Comparison of ENCODE assay signal across 1 cellular context in the genomic region with DNA sequence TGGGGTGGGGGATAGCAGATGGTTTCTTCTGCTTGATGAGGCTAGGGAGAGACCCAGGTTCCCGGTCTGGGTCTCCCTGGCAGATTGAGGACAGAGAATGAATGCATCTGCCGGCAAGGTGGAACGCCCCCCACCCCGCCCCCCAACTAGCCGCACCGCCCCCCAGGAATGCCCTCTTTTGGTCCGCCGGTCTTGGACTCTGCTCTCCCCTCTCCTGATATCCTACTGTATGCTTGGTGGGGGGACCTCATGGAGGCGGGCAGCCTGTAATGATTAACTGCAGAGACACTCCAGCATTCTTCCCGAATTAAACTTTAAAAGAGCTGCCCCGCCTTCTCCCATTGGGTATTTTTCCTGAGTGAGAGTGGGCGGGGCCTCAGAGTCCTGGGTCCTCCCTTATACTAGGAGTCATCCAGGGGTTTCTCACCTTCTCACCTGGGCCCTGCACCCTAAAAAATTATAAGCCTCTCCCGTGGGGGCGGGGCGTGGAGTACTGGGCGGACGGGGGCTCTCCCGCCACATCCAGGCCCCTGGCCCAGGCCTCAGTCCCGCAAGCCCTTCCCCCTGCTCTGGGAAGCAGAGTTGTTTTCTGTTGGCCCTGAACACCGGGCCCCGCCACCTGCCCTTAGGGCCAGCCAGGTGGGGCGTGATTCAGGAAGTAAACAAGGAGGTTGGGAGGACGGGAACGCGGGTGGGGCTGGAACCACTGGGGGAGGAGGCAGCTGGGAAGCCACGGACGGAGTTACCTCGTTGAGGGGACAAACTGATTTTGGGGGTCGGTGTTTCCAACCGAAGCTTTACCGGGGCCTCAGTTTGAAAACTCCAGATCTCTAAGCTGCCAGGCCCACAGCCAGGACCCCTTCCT.
TF ChIP-seq lines count a peak whose summit lies in the region.

No MANE protein-coding gene starts in this region.

TF ChIP-seq in HepG2, 621 proteins besides CTCF, POLR2A, EP300 and RAD21 (continued from another document and continues in another):
- TF ChIP-seq FLYWCH1 (CRISPR knock-in tag; IDR thresholded peaks at IDR 0.05), result no peak
- no peak for TF ChIP-seq FOSL1 (CRISPR knock-in tag; IDR thresholded peaks at IDR 0.05; ENCODE audit: borderline replicate concordance)
- TF ChIP-seq NAIF1 (CRISPR knock-in tag; IDR thresholded peaks at IDR 0.05; ENCODE audit: borderline replicate concordance), result peak; percentile 78; the same call in 1 of the 2 replicates
- TF ChIP-seq ZBTB8A (CRISPR knock-in tag; IDR thresholded peaks at IDR 0.05; ENCODE audit: borderline replicate concordance, low read depth), result no peak
- TF ChIP-seq, protein P1, sequence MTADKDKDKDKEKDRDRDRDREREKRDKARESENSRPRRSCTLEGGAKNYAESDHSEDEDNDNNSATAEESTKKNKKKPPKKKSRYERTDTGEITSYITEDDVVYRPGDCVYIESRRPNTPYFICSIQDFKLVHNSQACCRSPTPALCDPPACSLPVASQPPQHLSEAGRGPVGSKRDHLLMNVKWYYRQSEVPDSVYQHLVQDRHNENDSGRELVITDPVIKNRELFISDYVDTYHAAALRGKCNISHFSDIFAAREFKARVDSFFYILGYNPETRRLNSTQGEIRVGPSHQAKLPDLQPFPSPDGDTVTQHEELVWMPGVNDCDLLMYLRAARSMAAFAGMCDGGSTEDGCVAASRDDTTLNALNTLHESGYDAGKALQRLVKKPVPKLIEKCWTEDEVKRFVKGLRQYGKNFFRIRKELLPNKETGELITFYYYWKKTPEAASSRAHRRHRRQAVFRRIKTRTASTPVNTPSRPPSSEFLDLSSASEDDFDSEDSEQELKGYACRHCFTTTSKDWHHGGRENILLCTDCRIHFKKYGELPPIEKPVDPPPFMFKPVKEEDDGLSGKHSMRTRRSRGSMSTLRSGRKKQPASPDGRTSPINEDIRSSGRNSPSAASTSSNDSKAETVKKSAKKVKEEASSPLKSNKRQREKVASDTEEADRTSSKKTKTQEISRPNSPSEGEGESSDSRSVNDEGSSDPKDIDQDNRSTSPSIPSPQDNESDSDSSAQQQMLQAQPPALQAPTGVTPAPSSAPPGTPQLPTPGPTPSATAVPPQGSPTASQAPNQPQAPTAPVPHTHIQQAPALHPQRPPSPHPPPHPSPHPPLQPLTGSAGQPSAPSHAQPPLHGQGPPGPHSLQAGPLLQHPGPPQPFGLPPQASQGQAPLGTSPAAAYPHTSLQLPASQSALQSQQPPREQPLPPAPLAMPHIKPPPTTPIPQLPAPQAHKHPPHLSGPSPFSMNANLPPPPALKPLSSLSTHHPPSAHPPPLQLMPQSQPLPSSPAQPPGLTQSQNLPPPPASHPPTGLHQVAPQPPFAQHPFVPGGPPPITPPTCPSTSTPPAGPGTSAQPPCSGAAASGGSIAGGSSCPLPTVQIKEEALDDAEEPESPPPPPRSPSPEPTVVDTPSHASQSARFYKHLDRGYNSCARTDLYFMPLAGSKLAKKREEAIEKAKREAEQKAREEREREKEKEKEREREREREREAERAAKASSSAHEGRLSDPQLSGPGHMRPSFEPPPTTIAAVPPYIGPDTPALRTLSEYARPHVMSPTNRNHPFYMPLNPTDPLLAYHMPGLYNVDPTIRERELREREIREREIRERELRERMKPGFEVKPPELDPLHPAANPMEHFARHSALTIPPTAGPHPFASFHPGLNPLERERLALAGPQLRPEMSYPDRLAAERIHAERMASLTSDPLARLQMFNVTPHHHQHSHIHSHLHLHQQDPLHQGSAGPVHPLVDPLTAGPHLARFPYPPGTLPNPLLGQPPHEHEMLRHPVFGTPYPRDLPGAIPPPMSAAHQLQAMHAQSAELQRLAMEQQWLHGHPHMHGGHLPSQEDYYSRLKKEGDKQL (CRISPR knock-in tag; IDR thresholded peaks at IDR 0.05; ENCODE audit: low read depth), result peak; percentile 13; the same call in 1 of the 2 replicates
- TF ChIP-seq GABPB1 (CRISPR knock-in tag; IDR thresholded peaks at IDR 0.05), result peak; percentile 82
- 0 out of 2 replicates have a peak, but pooled peaks have one; percentile 87 for TF ChIP-seq SSRP1 (CRISPR knock-in tag; IDR thresholded peaks at IDR 0.05)
- TF ChIP-seq ZSCAN29 (CRISPR knock-in tag; conservative IDR thresholded peaks at IDR 0.05), result no peak
- TF ChIP-seq, protein P2, sequence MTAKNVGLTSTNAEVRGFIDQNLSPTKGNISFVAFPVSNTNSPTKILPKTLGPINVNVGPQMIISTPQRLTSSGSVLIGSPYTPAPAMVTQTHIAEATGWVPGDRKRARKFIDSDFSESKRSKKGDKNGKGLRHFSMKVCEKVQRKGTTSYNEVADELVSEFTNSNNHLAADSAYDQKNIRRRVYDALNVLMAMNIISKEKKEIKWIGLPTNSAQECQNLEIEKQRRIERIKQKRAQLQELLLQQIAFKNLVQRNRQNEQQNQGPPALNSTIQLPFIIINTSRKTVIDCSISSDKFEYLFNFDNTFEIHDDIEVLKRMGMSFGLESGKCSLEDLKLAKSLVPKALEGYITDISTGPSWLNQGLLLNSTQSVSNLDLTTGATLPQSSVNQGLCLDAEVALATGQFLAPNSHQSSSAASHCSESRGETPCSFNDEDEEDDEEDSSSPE (CRISPR knock-in tag; IDR thresholded peaks at IDR 0.05), result peak; percentile 78
- TF ChIP-seq, protein P3, sequence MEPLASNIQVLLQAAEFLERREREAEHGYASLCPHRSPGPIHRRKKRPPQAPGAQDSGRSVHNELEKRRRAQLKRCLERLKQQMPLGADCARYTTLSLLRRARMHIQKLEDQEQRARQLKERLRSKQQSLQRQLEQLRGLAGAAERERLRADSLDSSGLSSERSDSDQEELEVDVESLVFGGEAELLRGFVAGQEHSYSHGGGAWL (CRISPR knock-in tag; IDR thresholded peaks at IDR 0.05), result peak; percentile 78; the same call in 1 of the 2 replicates
- TF ChIP-seq, protein P4, sequence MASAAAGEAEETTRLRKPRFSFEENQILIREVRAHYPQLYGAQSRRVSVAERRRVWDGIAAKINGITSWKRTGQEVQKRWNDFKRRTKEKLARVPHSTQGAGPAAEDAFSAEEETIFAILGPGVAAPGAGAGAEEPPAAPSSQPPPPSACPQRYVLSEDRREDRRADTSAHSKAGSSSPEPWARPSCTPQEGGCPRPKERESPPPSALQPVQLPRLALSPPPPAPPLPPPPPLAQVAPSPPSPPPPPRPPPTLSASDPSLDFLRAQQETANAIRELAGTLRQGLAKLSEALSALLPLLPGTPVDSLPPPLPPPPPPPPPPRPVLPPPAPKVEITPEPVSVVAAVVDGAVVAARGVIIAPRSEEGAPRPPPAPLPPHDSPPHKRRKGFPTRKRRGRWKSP (CRISPR knock-in tag; IDR thresholded peaks at IDR 0.05), result peak; percentile 19; the same call in 1 of the 2 replicates
- peak; percentile 59; the same call in 1 of the 2 replicates for TF ChIP-seq RFXAP (CRISPR knock-in tag; IDR thresholded peaks at IDR 0.05; ENCODE audit: borderline replicate concordance)
- TF ChIP-seq SIX4 (CRISPR knock-in tag; IDR thresholded peaks at IDR 0.05), result peak; percentile 57
- TF ChIP-seq HHEX (CRISPR knock-in tag; IDR thresholded peaks at IDR 0.05), result 0 out of 2 replicates have a peak, but pooled peaks have one; percentile 20
- no peak for TF ChIP-seq ZNF224 (CRISPR knock-in tag; IDR thresholded peaks at IDR 0.05)
- TF ChIP-seq, protein P5, sequence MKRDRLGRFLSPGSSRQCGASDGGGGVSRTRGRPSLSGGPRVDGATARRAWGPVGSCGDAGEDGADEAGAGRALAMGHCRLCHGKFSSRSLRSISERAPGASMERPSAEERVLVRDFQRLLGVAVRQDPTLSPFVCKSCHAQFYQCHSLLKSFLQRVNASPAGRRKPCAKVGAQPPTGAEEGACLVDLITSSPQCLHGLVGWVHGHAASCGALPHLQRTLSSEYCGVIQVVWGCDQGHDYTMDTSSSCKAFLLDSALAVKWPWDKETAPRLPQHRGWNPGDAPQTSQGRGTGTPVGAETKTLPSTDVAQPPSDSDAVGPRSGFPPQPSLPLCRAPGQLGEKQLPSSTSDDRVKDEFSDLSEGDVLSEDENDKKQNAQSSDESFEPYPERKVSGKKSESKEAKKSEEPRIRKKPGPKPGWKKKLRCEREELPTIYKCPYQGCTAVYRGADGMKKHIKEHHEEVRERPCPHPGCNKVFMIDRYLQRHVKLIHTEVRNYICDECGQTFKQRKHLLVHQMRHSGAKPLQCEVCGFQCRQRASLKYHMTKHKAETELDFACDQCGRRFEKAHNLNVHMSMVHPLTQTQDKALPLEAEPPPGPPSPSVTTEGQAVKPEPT (CRISPR knock-in tag; IDR thresholded peaks at IDR 0.05; ENCODE audit: low read depth), result peak; percentile 60; the same call in 1 of the 2 replicates
- peak; percentile 96; the same call in 1 of the 2 replicates for TF ChIP-seq GLI4 (CRISPR knock-in tag; IDR thresholded peaks at IDR 0.05; ENCODE audit: borderline replicate concordance)
- 0 out of 2 replicates have a peak, but pooled peaks have one; percentile 91 for TF ChIP-seq ZNF33A (CRISPR knock-in tag; IDR thresholded peaks at IDR 0.05; ENCODE audit: borderline replicate concordance)
- TF ChIP-seq, protein P6, sequence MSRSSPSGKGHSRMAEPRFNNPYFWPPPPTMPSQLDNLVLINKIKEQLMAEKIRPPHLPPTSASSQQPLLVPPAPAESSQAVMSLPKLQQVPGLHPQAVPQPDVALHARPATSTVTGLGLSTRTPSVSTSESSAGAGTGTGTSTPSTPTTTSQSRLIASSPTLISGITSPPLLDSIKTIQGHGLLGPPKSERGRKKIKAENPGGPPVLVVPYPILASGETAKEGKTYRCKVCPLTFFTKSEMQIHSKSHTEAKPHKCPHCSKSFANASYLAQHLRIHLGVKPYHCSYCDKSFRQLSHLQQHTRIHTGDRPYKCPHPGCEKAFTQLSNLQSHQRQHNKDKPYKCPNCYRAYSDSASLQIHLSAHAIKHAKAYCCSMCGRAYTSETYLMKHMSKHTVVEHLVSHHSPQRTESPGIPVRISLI (CRISPR knock-in tag; IDR thresholded peaks at IDR 0.05; ENCODE audit: borderline replicate concordance), result 0 out of 2 replicates have a peak, but pooled peaks have one; percentile 23
- no peak for TF ChIP-seq MTA3 (CRISPR knock-in tag; IDR thresholded peaks at IDR 0.05)
- TF ChIP-seq SRY (CRISPR knock-in tag; IDR thresholded peaks at IDR 0.05), result no peak
- TF ChIP-seq MAF1 (CRISPR knock-in tag; IDR thresholded peaks at IDR 0.05; ENCODE audit: borderline replicate concordance), result 0 out of 2 replicates have a peak, but pooled peaks have one; percentile 14
- TF ChIP-seq SETDB1 (CRISPR knock-in tag; IDR thresholded peaks at IDR 0.05; ENCODE audit: borderline replicate concordance), result no peak
- TF ChIP-seq SATB2 (CRISPR knock-in tag; IDR thresholded peaks at IDR 0.05), result no peak
- no peak; the same call in 1 of the 2 replicates for TF ChIP-seq ZKSCAN5 (CRISPR knock-in tag; IDR thresholded peaks at IDR 0.05)
- peak; percentile 64; the same call in 1 of the 2 replicates for TF ChIP-seq NFKBIZ (CRISPR knock-in tag; IDR thresholded peaks at IDR 0.05)
- TF ChIP-seq, protein P7, sequence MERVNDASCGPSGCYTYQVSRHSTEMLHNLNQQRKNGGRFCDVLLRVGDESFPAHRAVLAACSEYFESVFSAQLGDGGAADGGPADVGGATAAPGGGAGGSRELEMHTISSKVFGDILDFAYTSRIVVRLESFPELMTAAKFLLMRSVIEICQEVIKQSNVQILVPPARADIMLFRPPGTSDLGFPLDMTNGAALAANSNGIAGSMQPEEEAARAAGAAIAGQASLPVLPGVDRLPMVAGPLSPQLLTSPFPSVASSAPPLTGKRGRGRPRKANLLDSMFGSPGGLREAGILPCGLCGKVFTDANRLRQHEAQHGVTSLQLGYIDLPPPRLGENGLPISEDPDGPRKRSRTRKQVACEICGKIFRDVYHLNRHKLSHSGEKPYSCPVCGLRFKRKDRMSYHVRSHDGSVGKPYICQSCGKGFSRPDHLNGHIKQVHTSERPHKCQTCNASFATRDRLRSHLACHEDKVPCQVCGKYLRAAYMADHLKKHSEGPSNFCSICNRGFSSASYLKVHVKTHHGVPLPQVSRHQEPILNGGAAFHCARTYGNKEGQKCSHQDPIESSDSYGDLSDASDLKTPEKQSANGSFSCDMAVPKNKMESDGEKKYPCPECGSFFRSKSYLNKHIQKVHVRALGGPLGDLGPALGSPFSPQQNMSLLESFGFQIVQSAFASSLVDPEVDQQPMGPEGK (CRISPR knock-in tag; IDR thresholded peaks at IDR 0.05), result peak; percentile 86
- TF ChIP-seq, protein P8, sequence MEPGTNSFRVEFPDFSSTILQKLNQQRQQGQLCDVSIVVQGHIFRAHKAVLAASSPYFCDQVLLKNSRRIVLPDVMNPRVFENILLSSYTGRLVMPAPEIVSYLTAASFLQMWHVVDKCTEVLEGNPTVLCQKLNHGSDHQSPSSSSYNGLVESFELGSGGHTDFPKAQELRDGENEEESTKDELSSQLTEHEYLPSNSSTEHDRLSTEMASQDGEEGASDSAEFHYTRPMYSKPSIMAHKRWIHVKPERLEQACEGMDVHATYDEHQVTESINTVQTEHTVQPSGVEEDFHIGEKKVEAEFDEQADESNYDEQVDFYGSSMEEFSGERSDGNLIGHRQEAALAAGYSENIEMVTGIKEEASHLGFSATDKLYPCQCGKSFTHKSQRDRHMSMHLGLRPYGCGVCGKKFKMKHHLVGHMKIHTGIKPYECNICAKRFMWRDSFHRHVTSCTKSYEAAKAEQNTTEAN (CRISPR knock-in tag; conservative IDR thresholded peaks at IDR 0.05), result no peak; the same call in 1 of the 2 replicates
- TF ChIP-seq HMGA1 (CRISPR knock-in tag; conservative IDR thresholded peaks at IDR 0.05), result no peak
- no peak for TF ChIP-seq SP1 (IDR thresholded peaks at IDR 0.05)
- TF ChIP-seq SP1 (CRISPR knock-in tag; IDR thresholded peaks at IDR 0.05), result no peak; the same call in 1 of the 2 replicates
- TF ChIP-seq ZNF350 (CRISPR knock-in tag; IDR thresholded peaks at IDR 0.05; ENCODE audit: borderline replicate concordance, low read depth), result peak; percentile 84; the same call in 1 of the 2 replicates
- no peak for TF ChIP-seq ZNF530 (CRISPR knock-in tag; IDR thresholded peaks at IDR 0.05; ENCODE audit: low read depth)
- TF ChIP-seq ZNF337 (CRISPR knock-in tag; IDR thresholded peaks at IDR 0.05; ENCODE audit: borderline replicate concordance, low read depth), result peak; percentile 79; the same call in 1 of the 2 replicates
- TF ChIP-seq, protein P9, sequence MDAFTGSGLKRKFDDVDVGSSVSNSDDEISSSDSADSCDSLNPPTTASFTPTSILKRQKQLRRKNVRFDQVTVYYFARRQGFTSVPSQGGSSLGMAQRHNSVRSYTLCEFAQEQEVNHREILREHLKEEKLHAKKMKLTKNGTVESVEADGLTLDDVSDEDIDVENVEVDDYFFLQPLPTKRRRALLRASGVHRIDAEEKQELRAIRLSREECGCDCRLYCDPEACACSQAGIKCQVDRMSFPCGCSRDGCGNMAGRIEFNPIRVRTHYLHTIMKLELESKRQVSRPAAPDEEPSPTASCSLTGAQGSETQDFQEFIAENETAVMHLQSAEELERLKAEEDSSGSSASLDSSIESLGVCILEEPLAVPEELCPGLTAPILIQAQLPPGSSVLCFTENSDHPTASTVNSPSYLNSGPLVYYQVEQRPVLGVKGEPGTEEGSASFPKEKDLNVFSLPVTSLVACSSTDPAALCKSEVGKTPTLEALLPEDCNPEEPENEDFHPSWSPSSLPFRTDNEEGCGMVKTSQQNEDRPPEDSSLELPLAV (CRISPR knock-in tag; conservative IDR thresholded peaks at IDR 0.05; ENCODE audit: low read depth), result 0 out of 2 replicates have a peak, but pooled peaks have one; percentile 13
- TF ChIP-seq, protein P10, sequence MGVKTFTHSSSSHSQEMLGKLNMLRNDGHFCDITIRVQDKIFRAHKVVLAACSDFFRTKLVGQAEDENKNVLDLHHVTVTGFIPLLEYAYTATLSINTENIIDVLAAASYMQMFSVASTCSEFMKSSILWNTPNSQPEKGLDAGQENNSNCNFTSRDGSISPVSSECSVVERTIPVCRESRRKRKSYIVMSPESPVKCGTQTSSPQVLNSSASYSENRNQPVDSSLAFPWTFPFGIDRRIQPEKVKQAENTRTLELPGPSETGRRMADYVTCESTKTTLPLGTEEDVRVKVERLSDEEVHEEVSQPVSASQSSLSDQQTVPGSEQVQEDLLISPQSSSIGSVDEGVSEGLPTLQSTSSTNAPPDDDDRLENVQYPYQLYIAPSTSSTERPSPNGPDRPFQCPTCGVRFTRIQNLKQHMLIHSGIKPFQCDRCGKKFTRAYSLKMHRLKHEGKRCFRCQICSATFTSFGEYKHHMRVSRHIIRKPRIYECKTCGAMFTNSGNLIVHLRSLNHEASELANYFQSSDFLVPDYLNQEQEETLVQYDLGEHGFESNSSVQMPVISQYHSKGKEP (CRISPR knock-in tag; IDR thresholded peaks at IDR 0.05), result no peak
- peak; percentile 88 for TF ChIP-seq ELF3 (CRISPR knock-in tag; IDR thresholded peaks at IDR 0.05)
